ENCODE assay signal across 2 cellular contexts in the genomic region with DNA sequence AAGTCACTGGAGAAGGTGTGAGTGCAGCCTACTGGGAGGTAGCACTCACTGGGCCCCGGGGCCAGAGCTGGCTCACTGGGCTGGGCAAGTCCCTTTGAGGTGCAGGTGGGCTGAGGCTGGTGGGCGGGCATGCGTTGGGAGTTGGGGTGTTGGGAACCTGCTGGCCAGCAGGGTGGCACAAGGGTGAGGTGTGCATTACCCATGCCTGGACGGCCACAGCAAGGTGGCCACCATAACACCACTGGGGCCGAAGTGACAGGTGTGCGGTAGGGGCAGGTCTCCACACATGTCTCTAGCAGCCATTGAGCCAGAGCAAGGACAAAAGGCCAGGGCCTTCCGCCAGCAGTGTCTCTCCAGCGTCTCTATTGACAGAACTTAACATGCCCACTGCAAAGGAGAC.
TF ChIP-seq lines count a peak whose summit lies in the region.

No MANE protein-coding gene starts in this region.

TF ChIP-seq in SK-N-SH, 30 proteins besides CTCF, POLR2A, EP300 and RAD21 (continued from another document):
- TF ChIP-seq, protein P1, sequence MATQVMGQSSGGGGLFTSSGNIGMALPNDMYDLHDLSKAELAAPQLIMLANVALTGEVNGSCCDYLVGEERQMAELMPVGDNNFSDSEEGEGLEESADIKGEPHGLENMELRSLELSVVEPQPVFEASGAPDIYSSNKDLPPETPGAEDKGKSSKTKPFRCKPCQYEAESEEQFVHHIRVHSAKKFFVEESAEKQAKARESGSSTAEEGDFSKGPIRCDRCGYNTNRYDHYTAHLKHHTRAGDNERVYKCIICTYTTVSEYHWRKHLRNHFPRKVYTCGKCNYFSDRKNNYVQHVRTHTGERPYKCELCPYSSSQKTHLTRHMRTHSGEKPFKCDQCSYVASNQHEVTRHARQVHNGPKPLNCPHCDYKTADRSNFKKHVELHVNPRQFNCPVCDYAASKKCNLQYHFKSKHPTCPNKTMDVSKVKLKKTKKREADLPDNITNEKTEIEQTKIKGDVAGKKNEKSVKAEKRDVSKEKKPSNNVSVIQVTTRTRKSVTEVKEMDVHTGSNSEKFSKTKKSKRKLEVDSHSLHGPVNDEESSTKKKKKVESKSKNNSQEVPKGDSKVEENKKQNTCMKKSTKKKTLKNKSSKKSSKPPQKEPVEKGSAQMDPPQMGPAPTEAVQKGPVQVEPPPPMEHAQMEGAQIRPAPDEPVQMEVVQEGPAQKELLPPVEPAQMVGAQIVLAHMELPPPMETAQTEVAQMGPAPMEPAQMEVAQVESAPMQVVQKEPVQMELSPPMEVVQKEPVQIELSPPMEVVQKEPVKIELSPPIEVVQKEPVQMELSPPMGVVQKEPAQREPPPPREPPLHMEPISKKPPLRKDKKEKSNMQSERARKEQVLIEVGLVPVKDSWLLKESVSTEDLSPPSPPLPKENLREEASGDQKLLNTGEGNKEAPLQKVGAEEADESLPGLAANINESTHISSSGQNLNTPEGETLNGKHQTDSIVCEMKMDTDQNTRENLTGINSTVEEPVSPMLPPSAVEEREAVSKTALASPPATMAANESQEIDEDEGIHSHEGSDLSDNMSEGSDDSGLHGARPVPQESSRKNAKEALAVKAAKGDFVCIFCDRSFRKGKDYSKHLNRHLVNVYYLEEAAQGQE (IDR thresholded peaks at IDR 0.05; ENCODE audit: low read depth, low read length) = no peak
- TF ChIP-seq SMC3 (IDR thresholded peaks at IDR 0.05; ENCODE audit: low read depth, low read length) (no peak), CHD2 (IDR thresholded peaks at IDR 0.05; ENCODE audit: low read length, partially characterized antibody) (no peak), TEAD4 (IDR thresholded peaks at IDR 0.05; ENCODE audit: borderline replicate concordance, insufficient read depth) (no peak), JUND (IDR thresholded peaks at IDR 0.05) (no peak), PBX3 (IDR thresholded peaks at IDR 0.05) (no peak), MXI1 (IDR thresholded peaks at IDR 0.05; ENCODE audit: low read depth, low read length) (no peak), NFIC (IDR thresholded peaks at IDR 0.05; ENCODE audit: borderline replicate concordance) (no peak), NRF1 (IDR thresholded peaks at IDR 0.05; ENCODE audit: low read depth, low read length) (no peak), GATA2 (CRISPR knock-in tag; IDR thresholded peaks at IDR 0.05) (no peak), SIN3A (IDR thresholded peaks at IDR 0.05; ENCODE audit: borderline replicate concordance, low read depth, low read length) (no peak), ELF1 (IDR thresholded peaks at IDR 0.05) (no peak)
- TF ChIP-seq, protein P2, sequence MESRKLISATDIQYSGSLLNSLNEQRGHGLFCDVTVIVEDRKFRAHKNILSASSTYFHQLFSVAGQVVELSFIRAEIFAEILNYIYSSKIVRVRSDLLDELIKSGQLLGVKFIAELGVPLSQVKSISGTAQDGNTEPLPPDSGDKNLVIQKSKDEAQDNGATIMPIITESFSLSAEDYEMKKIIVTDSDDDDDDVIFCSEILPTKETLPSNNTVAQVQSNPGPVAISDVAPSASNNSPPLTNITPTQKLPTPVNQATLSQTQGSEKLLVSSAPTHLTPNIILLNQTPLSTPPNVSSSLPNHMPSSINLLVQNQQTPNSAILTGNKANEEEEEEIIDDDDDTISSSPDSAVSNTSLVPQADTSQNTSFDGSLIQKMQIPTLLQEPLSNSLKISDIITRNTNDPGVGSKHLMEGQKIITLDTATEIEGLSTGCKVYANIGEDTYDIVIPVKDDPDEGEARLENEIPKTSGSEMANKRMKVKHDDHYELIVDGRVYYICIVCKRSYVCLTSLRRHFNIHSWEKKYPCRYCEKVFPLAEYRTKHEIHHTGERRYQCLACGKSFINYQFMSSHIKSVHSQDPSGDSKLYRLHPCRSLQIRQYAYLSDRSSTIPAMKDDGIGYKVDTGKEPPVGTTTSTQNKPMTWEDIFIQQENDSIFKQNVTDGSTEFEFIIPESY (IDR thresholded peaks at IDR 0.05; ENCODE audit: borderline replicate concordance, low read depth) = no peak

TF ChIP-seq in SK-N-SH treated with all-trans-retinoic acid at 6 μM for 48 hours, 23 proteins besides CTCF, POLR2A, EP300 and RAD21 (continued from another document):
- TF ChIP-seq ZFP3 (CRISPR knock-in tag; IDR thresholded peaks at IDR 0.05) (no peak), ZNF565 (CRISPR knock-in tag; conservative IDR thresholded peaks at IDR 0.05; ENCODE audit: low read depth) (no peak)
TF ChIP-seq in SK-N-SH treated with all-trans-retinoic acid at 6 μM for 48 hours: peak in this region for 0.
